8 cellular contexts compared by ENCODE assay signal in the genomic region with DNA sequence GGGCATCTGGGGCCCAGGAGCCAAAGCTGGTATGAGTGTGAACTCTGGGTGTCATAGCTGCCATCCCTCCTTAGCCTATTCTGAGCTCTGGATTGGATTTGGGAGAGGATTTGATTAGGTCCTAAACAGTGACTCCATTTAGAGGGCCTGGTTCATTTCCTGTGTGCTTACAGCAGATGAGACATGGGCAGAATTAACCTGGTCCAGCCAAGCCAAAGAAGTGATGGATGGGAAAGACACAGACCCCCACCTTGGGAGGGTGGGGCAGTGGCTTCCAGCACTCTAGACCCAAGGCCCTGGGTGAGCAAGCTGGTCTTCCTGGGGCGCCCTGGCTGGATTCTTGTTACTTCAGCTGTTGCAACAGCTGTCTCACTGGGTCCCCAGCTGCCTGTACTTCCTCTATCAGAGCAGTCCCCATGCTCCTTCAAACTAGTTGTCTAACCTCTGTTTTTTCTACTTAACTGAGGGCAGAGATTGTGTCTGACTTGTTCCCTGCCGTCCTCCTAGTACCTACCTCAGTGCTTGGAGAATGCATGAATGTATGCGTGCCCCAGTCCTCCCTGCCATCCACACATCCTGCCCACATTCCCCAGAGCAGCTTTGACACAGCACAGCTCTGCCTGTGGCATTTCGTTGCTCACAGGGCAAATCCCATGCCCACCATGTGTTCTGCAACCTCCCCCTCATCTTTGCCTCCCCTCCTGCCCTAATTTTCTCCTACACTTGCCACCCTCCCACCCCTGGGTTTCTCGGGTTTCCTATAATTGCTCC.
A peak's percentile ranks its signal among the peaks of the same experiment; 100 is the strongest.
DNase-seq lines count a peak whose midpoint lies in the region; ATAC-seq and TF ChIP-seq lines count a peak whose summit lies in the region.

No MANE protein-coding gene starts in this region.

- H3K4me1 Mint-ChIP-seq in activated CD8-positive, alpha-beta memory T cell treated with anti-CD3 and anti-CD28 coated beads, Interleukin-2, amount 10 ng/mL, durations not matched to agents 7 days and 5 days = peaks cover 63% of the 10 kb centered on the region

- peak overlapping the region; percentile 65 for H3K4me3 Mint-ChIP-seq in activated CD8-positive, alpha-beta memory T cell treated with anti-CD3 and anti-CD28 coated beads, Interleukin-2, amount 10 ng/mL, durations not matched to agents 7 days and 5 days

- H3K4me3 ChIP-seq in left ventricle myocardium inferior = no peak overlapping the region

- H3K27ac ChIP-seq in left ventricle myocardium inferior (replicated peaks) = peak overlapping the region; percentile 94

- DNase-seq in GM03348 (ENCODE audit: low spot score) (peak; percentile 30), MV-4-11 (lab: John Stamatoyannopoulos, UW) (peak; percentile 89), left ventricle myocardium inferior (peak; percentile 63), SW480 (ENCODE audit: low spot score) (no peak)
- DNase-seq in activated CD8-positive, alpha-beta memory T cell treated with anti-CD3 and anti-CD28 coated beads, Interleukin-2, amount 10 ng/mL, durations not matched to agents 7 days and 5 days = peak; percentile 71
- peak; percentile 27 for DNase-seq in stimulated activated naive CD8-positive, alpha-beta T cell treated with anti-CD3 and anti-CD28 coated beads, Interleukin-15, Interleukin-2, amounts not matched to agents 100 U/mL and 50 U/mL, for 24 hours

- intact Hi-C loops in left ventricle myocardium inferior (cut with micrococcal nuclease) = loop anchor here (10.0 kb wide), 1 partner anchor 55 kb away; no protein-coding TSS in a partner anchor

- no peaks in the 10 kb centered on the region for H3K9me3 Mint-ChIP-seq in activated CD8-positive, alpha-beta memory T cell treated with anti-CD3 and anti-CD28 coated beads, Interleukin-2, amount 10 ng/mL, durations not matched to agents 7 days and 5 days (ENCODE audit: low read depth)

- no peaks in the 10 kb centered on the region for H3K9me3 ChIP-seq in left ventricle myocardium inferior (replicated peaks)

- H3K4me1 ChIP-seq in left ventricle myocardium inferior = peaks cover 98% of the 10 kb centered on the region

- TF ChIP-seq CTCF in left ventricle myocardium inferior (IDR thresholded peaks at IDR 0.05; ENCODE audit: borderline replicate concordance) = no peak

- H3K27me3 Mint-ChIP-seq in activated CD8-positive, alpha-beta memory T cell treated with anti-CD3 and anti-CD28 coated beads, Interleukin-2, amount 10 ng/mL, durations not matched to agents 7 days and 5 days = no peaks in the 10 kb centered on the region

- H3K36me3 ChIP-seq in left ventricle myocardium inferior = peaks cover 13% of the 10 kb centered on the region

- CTCF ChIA-PET in activated CD8-positive, alpha-beta memory T cell treated with anti-CD3 and anti-CD28 coated beads, Interleukin-2, amount 10 ng/mL, durations not matched to agents 7 days and 5 days (lab: Charles Lee) = interaction anchor here (0.7 to 6.1 kb wide), 22 partner anchors 10 to 228 kb away, joined by 3 to 105 read pairs (median 6); partner anchors contain the start of genes ALAD, C9orf43 and POLE3

- peaks cover 16% of the 10 kb centered on the region for H3K36me3 Mint-ChIP-seq in activated CD8-positive, alpha-beta memory T cell treated with anti-CD3 and anti-CD28 coated beads, Interleukin-2, amount 10 ng/mL, durations not matched to agents 7 days and 5 days

- no peaks in the 10 kb centered on the region for H3K27me3 ChIP-seq in left ventricle myocardium inferior (ENCODE audit: low read depth)

- ATAC-seq in GM21786 (IDR thresholded peaks at IDR 0.05; ENCODE audit: unreplicated experiment) (peak; percentile 14), HG02678 (IDR thresholded peaks at IDR 0.05; ENCODE audit: unreplicated experiment) (no peak)
- ATAC-seq in activated CD8-positive, alpha-beta memory T cell treated with anti-CD3 and anti-CD28 coated beads, Interleukin-2, amount 10 ng/mL, durations not matched to agents 7 days and 5 days = peak; percentile 31
- peak; percentile 1 for ATAC-seq in stimulated activated naive CD8-positive, alpha-beta T cell treated with anti-CD3 and anti-CD28 coated beads, Interleukin-15, Interleukin-2, amounts not matched to agents 100 U/mL and 50 U/mL, for 24 hours

- peak overlapping the region; percentile 95 for H3K27ac Mint-ChIP-seq in activated CD8-positive, alpha-beta memory T cell treated with anti-CD3 and anti-CD28 coated beads, Interleukin-2, amount 10 ng/mL, durations not matched to agents 7 days and 5 days
